ENCODE assay signal across 15 cellular contexts in genomic region chr12:53951577-53952334, GRCh38. TPM values are rescaled to one million over a fixed set of nuclear protein-coding genes. Genes with fewer than 3 reads are reported as not detected.
DNase-seq lines count a peak whose midpoint lies in the region; ATAC-seq and TF ChIP-seq lines count a peak whose summit lies in the region.
"Had no signal": no experiment of that assay in that cellular context is flagged by ENCODE, and none has a peak within 500 bp of the region (broad histone marks: within the 10 kb centered on the region; RNA-seq: fewer than 3 reads in every experiment).

No MANE protein-coding gene starts in this region.

- peaks cover 4 to 15% of the 10 kb centered on the region in 2 donors for H3K4me1 ChIP-seq in naive thymus-derived CD4-positive, alpha-beta T cell (ENCODE audit: control insufficient read depth in 2 of 2, insufficient read depth in 2 of 2, low read length in 2 of 2)
- H3K4me1 ChIP-seq: pancreas had no signal

- H3K27ac Mint-ChIP-seq in activated CD4-positive, alpha-beta T cell treated with anti-CD3 and anti-CD28 coated beads, Interleukin-2, amount 10 ng/mL, durations not matched to agents 7 days and 5 days = peak overlapping the region; percentile 46
- peak overlapping the region in 6 of 9 donors; percentile 8 to 88 (median 74) for H3K27ac Mint-ChIP-seq in naive thymus-derived CD4-positive, alpha-beta T cell
- H3K27ac Mint-ChIP-seq: stimulated activated memory B cell treated with anti-CD40 and anti-IgM and Interleukin-4, amounts not matched to agents 10 μg/mL and 1 μg/mL and 100 μg/mL, for 72 hours had no signal

- DNase-seq in activated CD4-positive, alpha-beta T cell treated with anti-CD3 and anti-CD28 coated beads, Interleukin-2, amount 10 ng/mL, durations not matched to agents 7 days and 5 days = no peak
- no peak for DNase-seq in activated CD4-positive, alpha-beta T cell treated with anti-CD3 and anti-CD28 coated beads for 48 hours
- no peak for DNase-seq in WERI-Rb-1
- DNase-seq in naive thymus-derived CD4-positive, alpha-beta T cell = no peak
- DNase-seq: CD4-positive, alpha-beta T cell; NCI-H2081; NCI-H526 treated with DMSO at 0.1 percent for 48 hours had no signal

- CTCF ChIA-PET in activated CD4-positive, alpha-beta T cell treated with anti-CD3 and anti-CD28 coated beads, Interleukin-2, amount 10 ng/mL, durations not matched to agents 7 days and 5 days (lab: Charles Lee) = interaction anchor here (0.9 to 3.2 kb wide), 3 partner anchors 39 to 242 kb away, joined by 3 to 10 read pairs (median 3); partner anchors contain the start of gene HOXC5
- CTCF ChIA-PET in naive thymus-derived CD4-positive, alpha-beta T cell (lab: Charles Lee) = interaction anchor here (0.8 to 1.6 kb wide), 2 partner anchors 9 to 15 kb away, joined by 3 to 4 read pairs; no protein-coding TSS in a partner anchor

- peaks cover 7% of the 10 kb centered on the region for H3K4me1 Mint-ChIP-seq in activated CD4-positive, alpha-beta T cell treated with anti-CD3 and anti-CD28 coated beads, Interleukin-2, amount 10 ng/mL, durations not matched to agents 7 days and 5 days
- H3K4me1 Mint-ChIP-seq in naive thymus-derived CD4-positive, alpha-beta T cell = peaks cover 9 to 55% (median 25%) of the 10 kb centered on the region in 7 donors

- intact Hi-C loops in naive thymus-derived CD4-positive, alpha-beta T cell (cut with micrococcal nuclease) = loop anchor here in 1 of 2 donors (5.0 kb wide), 1 partner anchor 36 kb away; the partner anchor contains the start of gene HOXC10

- H3K27me3 ChIP-seq in WERI-Rb-1 (ENCODE audit: insufficient read depth, low read depth, severe bottlenecking) = peaks cover 76% of the 10 kb centered on the region
- H3K27me3 ChIP-seq in naive thymus-derived CD4-positive, alpha-beta T cell (ENCODE audit: control insufficient read depth in 2 of 2, insufficient read depth in 2 of 2, low read length in 2 of 2) = peaks cover 34 to 70% of the 10 kb centered on the region in 2 donors

- H3K4me3 ChIP-seq in WERI-Rb-1 (ENCODE audit: low read depth, low read length) = peak overlapping the region; percentile 34
- H3K4me3 ChIP-seq in naive thymus-derived CD4-positive, alpha-beta T cell (ENCODE audit: low read length) = no peak overlapping the region
- H3K4me3 ChIP-seq: hepatocyte, pancreas, smooth muscle cell, upper lobe of left lung had no signal

- H3K9me3 ChIP-seq in WERI-Rb-1 (ENCODE audit: severe bottlenecking) = no peaks in the 10 kb centered on the region
- H3K9me3 ChIP-seq in naive thymus-derived CD4-positive, alpha-beta T cell (ENCODE audit: control insufficient read depth in 2 of 3, low read length in 3 of 3) = no peaks in the 10 kb centered on the region
- H3K9me3 ChIP-seq: pancreas, upper lobe of left lung had no signal

- H3K27ac ChIP-seq in WERI-Rb-1 = no peak overlapping the region
- no peak overlapping the region for H3K27ac ChIP-seq in naive thymus-derived CD4-positive, alpha-beta T cell (ENCODE audit: low read depth, low read length)
- H3K27ac ChIP-seq: hepatocyte, pancreas, upper lobe of left lung had no signal

- H3K4me3 Mint-ChIP-seq in activated CD4-positive, alpha-beta T cell treated with anti-CD3 and anti-CD28 coated beads, Interleukin-2, amount 10 ng/mL, durations not matched to agents 7 days and 5 days = peak overlapping the region; percentile 41
- H3K4me3 Mint-ChIP-seq in naive thymus-derived CD4-positive, alpha-beta T cell = peak overlapping the region in 6 of 10 donors; percentile 12 to 61 (median 44)
- H3K4me3 Mint-ChIP-seq: stimulated activated memory B cell treated with anti-CD40 and anti-IgM and Interleukin-4, amounts not matched to agents 10 μg/mL and 1 μg/mL and 100 μg/mL, for 72 hours had no signal

- no peak for ATAC-seq in naive thymus-derived CD4-positive, alpha-beta T cell
- ATAC-seq in GM21717 (IDR thresholded peaks at IDR 0.05; ENCODE audit: unreplicated experiment) = no peak
- no peak for ATAC-seq in GM19455 (IDR thresholded peaks at IDR 0.05; ENCODE audit: unreplicated experiment)
- ATAC-seq: pancreas; stimulated activated memory B cell treated with anti-CD40 and anti-IgM and Interleukin-4, amounts not matched to agents 10 μg/mL and 1 μg/mL and 100 μg/mL, for 72 hours had no signal

- no peak for TF ChIP-seq CTCF in WERI-Rb-1 (IDR thresholded peaks at IDR 0.05; ENCODE audit: low read depth, low read length)

- peaks cover 94% of the 10 kb centered on the region for H3K27me3 Mint-ChIP-seq in activated CD4-positive, alpha-beta T cell treated with anti-CD3 and anti-CD28 coated beads, Interleukin-2, amount 10 ng/mL, durations not matched to agents 7 days and 5 days
- peaks cover 79 to 95% (median 89%) of the 10 kb centered on the region in 5 donors for H3K27me3 Mint-ChIP-seq in naive thymus-derived CD4-positive, alpha-beta T cell

- POLR2A ChIA-PET in activated CD4-positive, alpha-beta T cell treated with anti-CD3 and anti-CD28 coated beads, Interleukin-2, amount 10 ng/mL, durations not matched to agents 7 days and 5 days (lab: Charles Lee) = no interaction called here
- POLR2A ChIA-PET in naive thymus-derived CD4-positive, alpha-beta T cell (lab: Charles Lee) = no interaction called here

- no peaks in the 10 kb centered on the region for H3K36me3 ChIP-seq in WERI-Rb-1
- H3K36me3 ChIP-seq in naive thymus-derived CD4-positive, alpha-beta T cell (ENCODE audit: control insufficient read depth in 2 of 3, insufficient read depth in 3 of 3, low read length in 3 of 3) = no peaks in the 10 kb centered on the region
- H3K36me3 ChIP-seq: pancreas, upper lobe of left lung had no signal

- H3K9me3 Mint-ChIP-seq in activated CD4-positive, alpha-beta T cell treated with anti-CD3 and anti-CD28 coated beads, Interleukin-2, amount 10 ng/mL, durations not matched to agents 7 days and 5 days = no peaks in the 10 kb centered on the region
- H3K9me3 Mint-ChIP-seq in naive thymus-derived CD4-positive, alpha-beta T cell = peaks cover 0 to 22% (median 4%) of the 10 kb centered on the region in 11 donors
- H3K9me3 Mint-ChIP-seq: CD4-positive, alpha-beta T cell had no signal

- peaks cover 3% of the 10 kb centered on the region for H3K36me3 Mint-ChIP-seq in activated CD4-positive, alpha-beta T cell treated with anti-CD3 and anti-CD28 coated beads, Interleukin-2, amount 10 ng/mL, durations not matched to agents 7 days and 5 days (ENCODE audit: low read depth)
- peaks cover 0 to 4% (median 0%) of the 10 kb centered on the region in 5 donors for H3K36me3 Mint-ChIP-seq in naive thymus-derived CD4-positive, alpha-beta T cell
- H3K36me3 Mint-ChIP-seq: stimulated activated memory B cell treated with anti-CD40 and anti-IgM and Interleukin-4, amounts not matched to agents 10 μg/mL and 1 μg/mL and 100 μg/mL, for 72 hours had no signal

RNA-seq across cellular contexts. Expression of gene HOXC12, which starts 2.9 kb away (rescaled TPM):
- not detected for total RNA-seq in activated CD4-positive, alpha-beta T cell treated with anti-CD3 and anti-CD28 coated beads, Interleukin-2, amount 10 ng/mL, durations not matched to agents 7 days and 5 days
- not detected for total RNA-seq in naive thymus-derived CD4-positive, alpha-beta T cell
- polyA plus RNA-seq in naive thymus-derived CD4-positive, alpha-beta T cell = not detected
- total RNA-seq: CD4-positive, alpha-beta T cell; hepatocyte; mucosa of gallbladder; pancreas; smooth muscle cell; upper lobe of left lung had no signal
- polyA plus RNA-seq: hepatocyte, pancreas had no signal

RNA-seq across cellular contexts. Expression of gene HOXC13, which starts 13.1 kb away (rescaled TPM):
- total RNA-seq in activated CD4-positive, alpha-beta T cell treated with anti-CD3 and anti-CD28 coated beads, Interleukin-2, amount 10 ng/mL, durations not matched to agents 7 days and 5 days = not detected
- total RNA-seq in naive thymus-derived CD4-positive, alpha-beta T cell = not detected
- not detected for polyA plus RNA-seq in naive thymus-derived CD4-positive, alpha-beta T cell
- total RNA-seq: CD4-positive, alpha-beta T cell; mucosa of gallbladder; upper lobe of left lung had no signal
- polyA plus RNA-seq: pancreas had no signal

RNA-seq across cellular contexts. Expression of gene HOXC11, which starts 21.2 kb away (rescaled TPM):
- total RNA-seq in activated CD4-positive, alpha-beta T cell treated with anti-CD3 and anti-CD28 coated beads, Interleukin-2, amount 10 ng/mL, durations not matched to agents 7 days and 5 days = not detected
- not detected for total RNA-seq in naive thymus-derived CD4-positive, alpha-beta T cell
- polyA plus RNA-seq in naive thymus-derived CD4-positive, alpha-beta T cell = not detected
- total RNA-seq: CD4-positive, alpha-beta T cell; mucosa of gallbladder; pancreas; upper lobe of left lung had no signal
- polyA plus RNA-seq: pancreas had no signal

RNA-seq across cellular contexts. Expression of gene HOTAIR, which starts 23.0 kb away (rescaled TPM):
- total RNA-seq in activated CD4-positive, alpha-beta T cell treated with anti-CD3 and anti-CD28 coated beads, Interleukin-2, amount 10 ng/mL, durations not matched to agents 7 days and 5 days = not detected
- not detected for total RNA-seq in naive thymus-derived CD4-positive, alpha-beta T cell
- not detected for polyA plus RNA-seq in naive thymus-derived CD4-positive, alpha-beta T cell
- total RNA-seq: CD4-positive, alpha-beta T cell; mucosa of gallbladder; pancreas; smooth muscle cell; upper lobe of left lung had no signal
- polyA plus RNA-seq: pancreas had no signal

RNA-seq across cellular contexts. Expression of gene HOXC10, which starts 33.2 kb away (rescaled TPM):
- not detected for total RNA-seq in activated CD4-positive, alpha-beta T cell treated with anti-CD3 and anti-CD28 coated beads, Interleukin-2, amount 10 ng/mL, durations not matched to agents 7 days and 5 days
- total RNA-seq in naive thymus-derived CD4-positive, alpha-beta T cell = not detected
- not detected for polyA plus RNA-seq in naive thymus-derived CD4-positive, alpha-beta T cell
- total RNA-seq: CD4-positive, alpha-beta T cell; mucosa of gallbladder; smooth muscle cell; upper lobe of left lung had no signal
